Comparison of ENCODE assay signal across 19 cellular contexts in genomic region chr3:130841357-130841756, GRCh38. TPM values are rescaled to one million over a fixed set of nuclear protein-coding genes. Genes with fewer than 3 reads are reported as not detected.
DNase-seq lines count a peak whose midpoint lies in the region; ATAC-seq and TF ChIP-seq lines count a peak whose summit lies in the region.
"Had no signal": no experiment of that assay in that cellular context is flagged by ENCODE, and none has a peak within 500 bp of the region (broad histone marks: within the 10 kb centered on the region; RNA-seq: fewer than 3 reads in every experiment).

No MANE protein-coding gene starts in this region.

- no peaks in the 10 kb centered on the region for H4K20me1 ChIP-seq in GM23338 (replicated peaks; ENCODE audit: insufficient read depth)

- no peaks in the 10 kb centered on the region for H3K9me3 ChIP-seq in left ventricle myocardium inferior (replicated peaks)
- H3K9me3 ChIP-seq: gastroesophageal sphincter, stomach, upper lobe of right lung had no signal

- H3K9me2 ChIP-seq in GM23338 (ENCODE audit: insufficient read depth) = peaks cover 3% of the 10 kb centered on the region; the same call in 1 of the 2 replicates

- H3K36me3 Mint-ChIP-seq in GM23338 (ENCODE audit: low read depth) = no peaks in the 10 kb centered on the region
- H3K36me3 Mint-ChIP-seq in activated CD8-positive, alpha-beta memory T cell treated with anti-CD3 and anti-CD28 coated beads, Interleukin-2, amount 10 ng/mL, durations not matched to agents 7 days and 5 days = no peaks in the 10 kb centered on the region
- H3K36me3 Mint-ChIP-seq: CD4-positive, CD25-positive, alpha-beta regulatory T cell had no signal

- H3K4me1 ChIP-seq in GM23338 (ENCODE audit: insufficient read depth) (peaks cover 33% of the 10 kb centered on the region), left ventricle myocardium inferior (peaks cover 32% of the 10 kb centered on the region)
- H3K4me1 ChIP-seq: upper lobe of right lung had no signal

- no peak overlapping the region for H3K4me2 ChIP-seq in GM23338

- H3K27ac ChIP-seq in GM23338 (ENCODE audit: low read depth) = peak overlapping the region; percentile 8; the same call in 1 of the 2 replicates
- no peak overlapping the region for H3K27ac ChIP-seq in RWPE1
- peak overlapping the region; percentile 41 for H3K27ac ChIP-seq in left ventricle myocardium inferior (replicated peaks)
- H3K27ac ChIP-seq: brain microvascular endothelial cell, gastroesophageal sphincter, stomach, upper lobe of right lung had no signal

- no peak for TF ChIP-seq CTCF in GM23338 (conservative IDR thresholded peaks at IDR 0.05; ENCODE audit: low read depth in 2 of 2)
- no peak for TF ChIP-seq CTCF in RWPE1 (conservative IDR thresholded peaks at IDR 0.05; ENCODE audit: low read depth)
- TF ChIP-seq CTCF in left ventricle myocardium inferior (IDR thresholded peaks at IDR 0.05; ENCODE audit: borderline replicate concordance) = no peak

- H3K27me3 ChIP-seq in GM23338 (ENCODE audit: insufficient read depth) (no peaks in the 10 kb centered on the region), left ventricle myocardium inferior (ENCODE audit: low read depth) (no peaks in the 10 kb centered on the region)
- H3K27me3 ChIP-seq: brain microvascular endothelial cell, gastroesophageal sphincter, stomach, upper lobe of right lung had no signal

- ATAC-seq in GM23338 = no peak
- no peak for ATAC-seq in HG02870 (IDR thresholded peaks at IDR 0.05; ENCODE audit: unreplicated experiment)
- ATAC-seq in HG03025 (IDR thresholded peaks at IDR 0.05; ENCODE audit: low FRiP score, unreplicated experiment) = no peak
- no peak for ATAC-seq in activated CD8-positive, alpha-beta memory T cell treated with anti-CD3 and anti-CD28 coated beads, Interleukin-2, amount 10 ng/mL, durations not matched to agents 7 days and 5 days
- ATAC-seq: activated T-helper 17 cell treated with anti-CD3 and anti-CD28 coated beads, Interleukin-2, amount 50 U/mL, for 72 hours; gastroesophageal sphincter; HepG2; upper lobe of right lung had no signal

- no peak overlapping the region for H2AFZ ChIP-seq in GM23338

- no peaks in the 10 kb centered on the region for H3F3A ChIP-seq in GM23338 (replicated peaks; ENCODE audit: low read depth)

- H3K27me3 Mint-ChIP-seq in GM23338 (ENCODE audit: insufficient read depth, low read depth, poor library complexity) = peaks cover 2% of the 10 kb centered on the region
- peaks cover 2% of the 10 kb centered on the region for H3K27me3 Mint-ChIP-seq in activated CD8-positive, alpha-beta memory T cell treated with anti-CD3 and anti-CD28 coated beads, Interleukin-2, amount 10 ng/mL, durations not matched to agents 7 days and 5 days
- H3K27me3 Mint-ChIP-seq: activated T-helper 17 cell treated with anti-CD3 and anti-CD28 coated beads, Interleukin-2, amount 50 U/mL, for 72 hours had no signal

- POLR2A ChIA-PET in RWPE1 (lab: Yijun Ruan, JAX; ENCODE audit: low non-redundant PET) = no interaction called here

- H3K9me3 Mint-ChIP-seq in GM23338 = no peaks in the 10 kb centered on the region
- no peaks in the 10 kb centered on the region for H3K9me3 Mint-ChIP-seq in activated CD8-positive, alpha-beta memory T cell treated with anti-CD3 and anti-CD28 coated beads, Interleukin-2, amount 10 ng/mL, durations not matched to agents 7 days and 5 days (ENCODE audit: low read depth)
- H3K9me3 Mint-ChIP-seq: activated T-helper 17 cell treated with anti-CD3 and anti-CD28 coated beads, Interleukin-2, amount 50 U/mL, for 72 hours; CD4-positive, CD25-positive, alpha-beta regulatory T cell; T-helper 2 cell treated with Interferon-gamma antibody and Interleukin-4, amounts not matched to agents 5 μg/mL and 100 μg/mL, for 36 hours had no signal

- DNase-seq in Daoy (ENCODE audit: low read depth) (peak; percentile 30), GM23338 (ENCODE audit: low spot score) (no peak), RWPE1 (ENCODE audit: low spot score) (peak; percentile 17), left ventricle myocardium inferior (no peak), D341Med (ENCODE audit: low spot score) (no peak)
- DNase-seq in activated CD8-positive, alpha-beta memory T cell treated with anti-CD3 and anti-CD28 coated beads, Interleukin-2, amount 10 ng/mL, durations not matched to agents 7 days and 5 days = no peak
- DNase-seq: brain microvascular endothelial cell; CD4-positive, CD25-positive, alpha-beta regulatory T cell; DMS153; NCI-H1930; NCI-H510A; stomach; upper lobe of right lung had no signal

- intact Hi-C loops in left ventricle myocardium inferior (cut with micrococcal nuclease) = no loop called here

- no peaks in the 10 kb centered on the region for H3K79me2 ChIP-seq in GM23338 (replicated peaks; ENCODE audit: insufficient read depth)

- peaks cover 54% of the 10 kb centered on the region for H3K4me1 Mint-ChIP-seq in GM23338
- H3K4me1 Mint-ChIP-seq in activated CD8-positive, alpha-beta memory T cell treated with anti-CD3 and anti-CD28 coated beads, Interleukin-2, amount 10 ng/mL, durations not matched to agents 7 days and 5 days = no peaks in the 10 kb centered on the region
- H3K4me1 Mint-ChIP-seq: activated T-helper 17 cell treated with anti-CD3 and anti-CD28 coated beads, Interleukin-2, amount 50 U/mL, for 72 hours; CD4-positive, CD25-positive, alpha-beta regulatory T cell had no signal

- H3K4me3 ChIP-seq in GM23338 (no peak overlapping the region), left ventricle myocardium inferior (no peak overlapping the region)
- H3K4me3 ChIP-seq: gastroesophageal sphincter, stomach, upper lobe of right lung had no signal

- CTCF ChIA-PET in RWPE1 (lab: Yijun Ruan, JAX) = no interaction called here
- CTCF ChIA-PET in activated CD8-positive, alpha-beta memory T cell treated with anti-CD3 and anti-CD28 coated beads, Interleukin-2, amount 10 ng/mL, durations not matched to agents 7 days and 5 days (lab: Charles Lee) = no interaction called here

- H3K36me3 ChIP-seq in GM23338 (ENCODE audit: insufficient read depth) (no peaks in the 10 kb centered on the region), left ventricle myocardium inferior (no peaks in the 10 kb centered on the region)
- H3K36me3 ChIP-seq: brain microvascular endothelial cell, gastroesophageal sphincter, stomach, upper lobe of right lung had no signal

- H3K4me3 Mint-ChIP-seq in GM23338 = no peak overlapping the region
- no peak overlapping the region for H3K4me3 Mint-ChIP-seq in activated CD8-positive, alpha-beta memory T cell treated with anti-CD3 and anti-CD28 coated beads, Interleukin-2, amount 10 ng/mL, durations not matched to agents 7 days and 5 days
- H3K4me3 Mint-ChIP-seq: activated T-helper 17 cell treated with anti-CD3 and anti-CD28 coated beads, Interleukin-2, amount 50 U/mL, for 72 hours; CD4-positive, CD25-positive, alpha-beta regulatory T cell; T-helper 2 cell treated with Interferon-gamma antibody and Interleukin-4, amounts not matched to agents 5 μg/mL and 100 μg/mL, for 36 hours had no signal

- peak overlapping the region; percentile 41; the same call in 1 of the 2 replicates for H3K27ac Mint-ChIP-seq in GM23338
- no peak overlapping the region for H3K27ac Mint-ChIP-seq in activated CD8-positive, alpha-beta memory T cell treated with anti-CD3 and anti-CD28 coated beads, Interleukin-2, amount 10 ng/mL, durations not matched to agents 7 days and 5 days
- H3K27ac Mint-ChIP-seq: activated T-helper 17 cell treated with anti-CD3 and anti-CD28 coated beads, Interleukin-2, amount 50 U/mL, for 72 hours; CD4-positive, CD25-positive, alpha-beta regulatory T cell; T-helper 2 cell treated with Interferon-gamma antibody and Interleukin-4, amounts not matched to agents 5 μg/mL and 100 μg/mL, for 36 hours had no signal

TF ChIP-seq in GM23338, 12 proteins besides CTCF, POLR2A, EP300 and RAD21 (continues in another document):
- TF ChIP-seq ZNF114 (CRISPR knock-in tag; IDR thresholded peaks at IDR 0.05) = no peak
- no peak for TF ChIP-seq POLR2AphosphoS5 (IDR thresholded peaks at IDR 0.05; ENCODE audit: low read depth)
- TF ChIP-seq EZH2phosphoT487 (IDR thresholded peaks at IDR 0.05; ENCODE audit: unreplicated experiment) = no peak
- no peak for TF ChIP-seq ETS1 (IDR thresholded peaks at IDR 0.05)
- TF ChIP-seq CREB1 (CRISPR knock-in tag; IDR thresholded peaks at IDR 0.05; ENCODE audit: low read depth) = no peak
- no peak for TF ChIP-seq JUNB (IDR thresholded peaks at IDR 0.05; ENCODE audit: unreplicated experiment)

RNA-seq across cellular contexts. Expression of gene ATP2C1, which starts 52.5 kb away (rescaled TPM):
- 84.3 and 95.2 TPM in 2 replicates for total RNA-seq in Daoy (2014; rRNA removed; shearing (Covaris generic))
- 75.7 and 81.9 TPM in 2 replicates for total RNA-seq in GM23338 (2014; rRNA removed; shearing (Covaris generic))
- polyA plus RNA-seq in GM23338 (2016; fragmentation: Nextera tagmentation; extraction: Ambion mirVana) = 21.2 and 28.1 TPM in 2 replicates
- 57.1 TPM for total RNA-seq in left ventricle myocardium inferior
- 10 to 100 TPM; 64.0 to 65.7 TPM for total RNA-seq in activated CD8-positive, alpha-beta memory T cell treated with anti-CD3 and anti-CD28 coated beads, Interleukin-2, amount 10 ng/mL, durations not matched to agents 7 days and 5 days

Comparison
In these comparisons a context has a peak if more than half of its experiments do, and no peak if none do; other contexts are left out.
1. DNase-seq: peak in Daoy (single experiment) and RWPE1 (single experiment); none in GM23338 (single experiment), left ventricle myocardium inferior (single experiment), D341Med (single experiment) and activated CD8-positive, alpha-beta memory T cell treated with anti-CD3 and anti-CD28 coated beads, Interleukin-2, amount 10 ng/mL, durations not matched to agents 7 days and 5 days (single experiment).